ENCODE assay signal across 1 cellular context in genomic region chr9:969310-969692, GRCh38.
TF ChIP-seq lines count a peak whose summit lies in the region.

No MANE protein-coding gene starts in this region.

TF ChIP-seq in SK-N-SH, 30 proteins besides CTCF, POLR2A, EP300 and RAD21 (continued from another document):
- TF ChIP-seq TAF1 (IDR thresholded peaks at IDR 0.05; ENCODE audit: borderline replicate concordance, low read depth, low read length): no peak
- TF ChIP-seq FOXJ3 (CRISPR knock-in tag; IDR thresholded peaks at IDR 0.05): no peak
- no peak for TF ChIP-seq MAX (IDR thresholded peaks at IDR 0.05; ENCODE audit: low read depth)
- TF ChIP-seq RXRA (IDR thresholded peaks at IDR 0.05; ENCODE audit: borderline replicate concordance, low read depth): no peak
- TF ChIP-seq GATA2 (CRISPR knock-in tag; IDR thresholded peaks at IDR 0.05): no peak
- no peak for TF ChIP-seq RCOR1 (IDR thresholded peaks at IDR 0.05; ENCODE audit: low read length)
